ENCODE assay signal across 21 cellular contexts in genomic region chr17:48551206-48551597, GRCh38. TPM values are rescaled to one million over a fixed set of nuclear protein-coding genes. Genes with fewer than 3 reads are reported as not detected.
DNase-seq lines count a peak whose midpoint lies in the region; ATAC-seq and TF ChIP-seq lines count a peak whose summit lies in the region.
"Had no signal": no experiment of that assay in that cellular context is flagged by ENCODE, and none has a peak within 500 bp of the region (broad histone marks: within the 10 kb centered on the region; RNA-seq: fewer than 3 reads in every experiment).

No MANE protein-coding gene starts in this region.

- no peaks in the 10 kb centered on the region for H3K27me3 Mint-ChIP-seq in activated CD8-positive, alpha-beta T cell treated with anti-CD3 and anti-CD28 coated beads for 36 hours

- peak overlapping the region; percentile 36 to 57 (median 40) for H3K4me3 ChIP-seq in esophagus muscularis mucosa
- H3K4me3 ChIP-seq in muscle layer of colon (ENCODE audit: low read depth in 1 of 2, low read length in 2 of 2): no peak overlapping the region
- no peak overlapping the region for H3K4me3 ChIP-seq in upper lobe of right lung
- H3K4me3 ChIP-seq: psoas muscle had no signal

- H3K4me1 ChIP-seq in esophagus muscularis mucosa (peaks cover 31 to 97% (median 97%) of the 10 kb centered on the region in 4 donors), muscle layer of colon (ENCODE audit: insufficient read depth, low read length) (peaks cover 73% of the 10 kb centered on the region), upper lobe of right lung (peaks cover 2% of the 10 kb centered on the region)
- H3K4me1 ChIP-seq: psoas muscle had no signal

- TF ChIP-seq CTCF in esophagus muscularis mucosa (IDR thresholded peaks at IDR 0.05): no peak
- no peak for TF ChIP-seq CTCF in upper lobe of right lung (IDR thresholded peaks at IDR 0.05)
- no peak for TF ChIP-seq CTCF in activated CD8-positive, alpha-beta T cell treated with anti-CD3 and anti-CD28 coated beads for 36 hours (IDR thresholded peaks at IDR 0.05)

- no peak overlapping the region for H3K27ac Mint-ChIP-seq in activated CD8-positive, alpha-beta T cell treated with anti-CD3 and anti-CD28 coated beads for 36 hours
- H3K27ac Mint-ChIP-seq: activated naive CD8-positive, alpha-beta T cell; CD8-positive, alpha-beta memory T cell; memory B cell had no signal

- DNase-seq in cardiac septum (ENCODE audit: low spot score): peak; percentile 15
- DNase-seq in Right ventricle myocardium superior: no peak
- no peak for DNase-seq in esophagus muscularis mucosa (ENCODE audit: extremely low spot score)
- peak; percentile 25 for DNase-seq in upper lobe of right lung
- DNase-seq in iPS-NIHi7 (ENCODE audit: extremely low spot score): no peak
- DNase-seq in dermis blood vessel endothelial cell: no peak
- DNase-seq in activated CD8-positive, alpha-beta T cell treated with anti-CD3 and anti-CD28 coated beads for 36 hours: no peak
- DNase-seq: DMS53; head of caudate nucleus; NCI-H1436 treated with DMSO at 0.1 percent for 48 hours; psoas muscle; SK-N-SH; stimulated activated CD4-positive, alpha-beta T cell treated with anti-CD3 and anti-CD28 coated beads, Interleukin-12 subunit alpha, Interleukin-12 subunit beta, amount 100 ng/mL, for 4 hours; stimulated activated CD8-positive, alpha-beta memory T cell treated with anti-CD3 and anti-CD28 coated beads, Interleukin-4, amount 100 ng/mL, for 48 hours had no signal

- H3K27ac ChIP-seq in esophagus muscularis mucosa (replicated peaks in 1 of 4): peak overlapping the region; percentile 91 to 97 (median 96)
- peak overlapping the region; percentile 99 for H3K27ac ChIP-seq in muscle layer of colon (ENCODE audit: low read depth, low read length)
- H3K27ac ChIP-seq in upper lobe of right lung: peak overlapping the region; percentile 55
- H3K27ac ChIP-seq: psoas muscle had no signal

- peak overlapping the region; percentile 65 for H3K9ac ChIP-seq in muscle layer of colon (ENCODE audit: low read length)
- H3K9ac ChIP-seq: SK-N-SH had no signal

- TF ChIP-seq EP300 in esophagus muscularis mucosa (IDR thresholded peaks at IDR 0.05): no peak

- peaks cover 4 to 29% (median 23%) of the 10 kb centered on the region in 4 donors for H3K36me3 ChIP-seq in esophagus muscularis mucosa
- peaks cover 7% of the 10 kb centered on the region for H3K36me3 ChIP-seq in muscle layer of colon (ENCODE audit: insufficient read depth, low read length)
- no peaks in the 10 kb centered on the region for H3K36me3 ChIP-seq in upper lobe of right lung

- TF ChIP-seq POLR2A in esophagus muscularis mucosa (IDR thresholded peaks at IDR 0.05; ENCODE audit: low read depth): no peak

- 73% methylated on average over 21 of the region's 21 CpGs for WGBS in esophagus muscularis mucosa

- ATAC-seq in Right ventricle myocardium superior (ENCODE audit: poor library complexity) (no peak), upper lobe of right lung (no peak)
- no peak for ATAC-seq in activated CD8-positive, alpha-beta T cell treated with anti-CD3 and anti-CD28 coated beads for 36 hours
- ATAC-seq: activated CD4-positive, CD25-positive, alpha-beta regulatory T cell treated with anti-CD3 and anti-CD28 coated beads, Interleukin-2, amount 50 U/mL, for 24 hours; psoas muscle had no signal

- no peaks in the 10 kb centered on the region for H3K36me3 Mint-ChIP-seq in activated CD8-positive, alpha-beta T cell treated with anti-CD3 and anti-CD28 coated beads for 36 hours (ENCODE audit: low read depth)
- H3K36me3 Mint-ChIP-seq: activated naive CD8-positive, alpha-beta T cell had no signal

- H3K9me3 Mint-ChIP-seq in activated CD8-positive, alpha-beta T cell treated with anti-CD3 and anti-CD28 coated beads for 36 hours: no peaks in the 10 kb centered on the region
- H3K9me3 Mint-ChIP-seq: CD8-positive, alpha-beta memory T cell; memory B cell had no signal

- H3K27me3 ChIP-seq in esophagus muscularis mucosa (no peaks in the 10 kb centered on the region), muscle layer of colon (ENCODE audit: control insufficient read depth in 1 of 2, insufficient read depth in 2 of 2, low read length in 2 of 2) (no peaks in the 10 kb centered on the region), upper lobe of right lung (peaks cover 43% of the 10 kb centered on the region)

- CTCF ChIA-PET in activated CD8-positive, alpha-beta T cell treated with anti-CD3 and anti-CD28 coated beads for 36 hours (lab: Charles Lee): no interaction called here

- peaks cover 24% of the 10 kb centered on the region for H3K4me1 Mint-ChIP-seq in activated CD8-positive, alpha-beta T cell treated with anti-CD3 and anti-CD28 coated beads for 36 hours (ENCODE audit: low read depth)

- intact Hi-C loops in cardiac septum (cut with DNase I) (no loop called here), Right ventricle myocardium superior (cut with DNase I) (no loop called here), esophagus muscularis mucosa (cut with DNase I) (no loop called here), upper lobe of right lung (cut with DNase I) (no loop called here)
- intact Hi-C loops in activated CD8-positive, alpha-beta T cell treated with anti-CD3 and anti-CD28 coated beads for 36 hours (cut with micrococcal nuclease): no loop called here

- no peaks in the 10 kb centered on the region for H3K9me3 ChIP-seq in esophagus muscularis mucosa
- no peaks in the 10 kb centered on the region for H3K9me3 ChIP-seq in muscle layer of colon (ENCODE audit: low read length)
- H3K9me3 ChIP-seq in upper lobe of right lung: no peaks in the 10 kb centered on the region
- H3K9me3 ChIP-seq: psoas muscle, SK-N-SH had no signal

- POLR2A ChIA-PET in activated CD8-positive, alpha-beta T cell treated with anti-CD3 and anti-CD28 coated beads for 36 hours (lab: Charles Lee): interaction anchor here (0.6 kb wide), 1 partner anchor 537 kb away, joined by 3 read pairs; no protein-coding TSS in a partner anchor

- H3K4me3 Mint-ChIP-seq in activated CD8-positive, alpha-beta T cell treated with anti-CD3 and anti-CD28 coated beads for 36 hours: no peak overlapping the region
- H3K4me3 Mint-ChIP-seq: activated naive CD8-positive, alpha-beta T cell; CD8-positive, alpha-beta memory T cell; memory B cell had no signal

RNA-seq across cellular contexts. Expression of gene HOXB2, which starts 6.3 kb away (rescaled TPM):
- 4.9 TPM for total RNA-seq in cardiac septum
- 2.7 TPM for total RNA-seq in Right ventricle myocardium superior
- 10 to 100 TPM; 36.3 to 86.4 (median 63.4) TPM for total RNA-seq in esophagus muscularis mucosa
- 11.0 TPM for total RNA-seq in upper lobe of right lung
- 4.8 and 5.2 TPM in 2 replicates for total RNA-seq in dermis blood vessel endothelial cell
- total RNA-seq in activated CD8-positive, alpha-beta T cell treated with anti-CD3 and anti-CD28 coated beads for 36 hours: 10 to 100 TPM; 12.6 to 13.0 TPM

RNA-seq across cellular contexts. Expression of gene HOXB1, which starts 20.4 kb away (rescaled TPM):
- not detected for total RNA-seq in cardiac septum
- not detected for total RNA-seq in Right ventricle myocardium superior
- not detected for total RNA-seq in esophagus muscularis mucosa
- total RNA-seq in upper lobe of right lung: not detected
- not detected in 2 replicates for total RNA-seq in dermis blood vessel endothelial cell
- not detected for total RNA-seq in activated CD8-positive, alpha-beta T cell treated with anti-CD3 and anti-CD28 coated beads for 36 hours
- total RNA-seq: CD8-positive, alpha-beta memory T cell; psoas muscle; RPMI7951 had no signal

RNA-seq across cellular contexts. Expression of gene HOXB4, which starts 26.9 kb away (rescaled TPM):
- total RNA-seq in cardiac septum (1.6 TPM), Right ventricle myocardium superior (0.75 TPM), esophagus muscularis mucosa (1 to 10 TPM; 3.5 to 8.3 (median 5.0) TPM), upper lobe of right lung (4.9 TPM), dermis blood vessel endothelial cell (2.7 and 3.2 TPM in 2 replicates)
- 1 to 10 TPM; 1.7 to 2.0 TPM for total RNA-seq in activated CD8-positive, alpha-beta T cell treated with anti-CD3 and anti-CD28 coated beads for 36 hours

RNA-seq across cellular contexts. Expression of gene HOXB3, which starts 38.8 kb away (rescaled TPM):
- total RNA-seq in cardiac septum: 4.2 TPM
- 1.6 TPM for total RNA-seq in Right ventricle myocardium superior
- 10 to 100 TPM; 10.8 to 34.9 (median 28.7) TPM for total RNA-seq in esophagus muscularis mucosa
- 13.3 TPM for total RNA-seq in upper lobe of right lung
- 9.5 and 11.9 TPM in 2 replicates for total RNA-seq in dermis blood vessel endothelial cell
- 1 to 10 TPM; 1.4 to 2.0 TPM for total RNA-seq in activated CD8-positive, alpha-beta T cell treated with anti-CD3 and anti-CD28 coated beads for 36 hours

RNA-seq across cellular contexts. Expression of gene HOXB5, which starts 42.4 kb away (rescaled TPM):
- total RNA-seq in cardiac septum (not detected), Right ventricle myocardium superior (0.13 TPM), esophagus muscularis mucosa (under 1 TPM; 0.17 to 0.83 (median 0.36) TPM), upper lobe of right lung (4.4 TPM), dermis blood vessel endothelial cell (0.17 and 0.23 TPM in 2 replicates)
- not detected for total RNA-seq in activated CD8-positive, alpha-beta T cell treated with anti-CD3 and anti-CD28 coated beads for 36 hours
- total RNA-seq: CD8-positive, alpha-beta memory T cell; H7 had no signal

Comparison
In these comparisons a context has a peak if more than half of its experiments do, and no peak if none do; other contexts are left out.
1. DNase-seq: peak in cardiac septum (single experiment) and upper lobe of right lung (single experiment); none in Right ventricle myocardium superior (single experiment), esophagus muscularis mucosa (single experiment), iPS-NIHi7 (single experiment), dermis blood vessel endothelial cell (single experiment) and activated CD8-positive, alpha-beta T cell treated with anti-CD3 and anti-CD28 coated beads for 36 hours (single experiment).
2. H3K4me3 ChIP-seq: peak in esophagus muscularis mucosa (4 of 4); none in muscle layer of colon (0 of 2) and upper lobe of right lung (single experiment).
3. Peak in every context shown above with its lines, with median percentiles within 50 percentile points of each other: H3K27ac ChIP-seq.